ENCODE assay signal across 11 cellular contexts in the genomic region with DNA sequence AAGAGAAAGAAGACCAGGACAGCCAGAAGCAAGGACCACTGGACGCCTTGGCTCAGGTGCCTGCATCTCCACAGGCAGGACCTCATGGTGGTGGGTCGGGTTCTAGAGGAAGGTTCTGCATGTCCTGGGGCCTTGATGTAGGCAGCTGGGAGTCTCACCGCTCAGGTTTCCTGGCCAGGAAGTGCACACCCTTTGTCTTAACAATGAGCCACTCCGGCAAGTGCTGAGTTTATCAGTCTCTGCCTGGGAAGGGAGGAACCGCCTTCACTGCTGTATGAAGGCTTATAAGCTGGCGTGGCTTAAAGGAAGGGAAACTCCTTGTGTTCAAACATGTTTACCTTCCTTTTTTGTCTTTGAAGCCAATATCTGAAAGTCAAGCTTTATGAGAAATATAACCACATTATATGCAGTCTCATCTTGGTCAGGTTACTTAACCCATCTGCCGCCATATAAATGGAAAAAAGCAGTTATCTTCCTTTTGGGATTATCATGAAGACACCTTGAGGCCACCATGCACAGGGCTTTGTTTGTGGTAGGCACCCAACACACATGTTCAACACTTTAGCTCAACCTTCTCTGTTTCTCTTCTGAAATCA. TPM values are rescaled to one million over a fixed set of nuclear protein-coding genes. Genes with fewer than 3 reads are reported as not detected.
DNase-seq lines count a peak whose midpoint lies in the region; ATAC-seq, FAIRE-seq and TF ChIP-seq lines count a peak whose summit lies in the region.
"Had no signal": no experiment of that assay in that cellular context is flagged by ENCODE, and none has a peak within 500 bp of the region (broad histone marks: within the 10 kb centered on the region; RNA-seq: fewer than 3 reads in every experiment).

A gene with protein sequence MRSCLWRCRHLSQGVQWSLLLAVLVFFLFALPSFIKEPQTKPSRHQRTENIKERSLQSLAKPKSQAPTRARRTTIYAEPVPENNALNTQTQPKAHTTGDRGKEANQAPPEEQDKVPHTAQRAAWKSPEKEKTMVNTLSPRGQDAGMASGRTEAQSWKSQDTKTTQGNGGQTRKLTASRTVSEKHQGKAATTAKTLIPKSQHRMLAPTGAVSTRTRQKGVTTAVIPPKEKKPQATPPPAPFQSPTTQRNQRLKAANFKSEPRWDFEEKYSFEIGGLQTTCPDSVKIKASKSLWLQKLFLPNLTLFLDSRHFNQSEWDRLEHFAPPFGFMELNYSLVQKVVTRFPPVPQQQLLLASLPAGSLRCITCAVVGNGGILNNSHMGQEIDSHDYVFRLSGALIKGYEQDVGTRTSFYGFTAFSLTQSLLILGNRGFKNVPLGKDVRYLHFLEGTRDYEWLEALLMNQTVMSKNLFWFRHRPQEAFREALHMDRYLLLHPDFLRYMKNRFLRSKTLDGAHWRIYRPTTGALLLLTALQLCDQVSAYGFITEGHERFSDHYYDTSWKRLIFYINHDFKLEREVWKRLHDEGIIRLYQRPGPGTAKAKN (minus strand): TSS at position 205 of the 596 bp plus-strand sequence. CDS start 119 bp downstream, at position 86.

- H3K4me3 ChIP-seq in Peyer's patch (peak within 1 kb of the TSS in 3 of 4 donors; percentile 18 to 49 (median 43)), K562 (peak within 1 kb of the TSS; percentile 47)
- H3K4me3 ChIP-seq: GM12878, GM23338 had no signal

- H3K4me1 Mint-ChIP-seq in mesothelial cell of epicardium: peaks cover 39% of the 10 kb centered on the region

- H3K27me3 Mint-ChIP-seq in mesothelial cell of epicardium (ENCODE audit: low read depth): no peaks in the 10 kb centered on the region

- H3K27ac Mint-ChIP-seq in mesothelial cell of epicardium: peak within 1 kb of the TSS; percentile 49
- H3K27ac Mint-ChIP-seq: GM23338 had no signal

- peak; percentile 61 for TF ChIP-seq EP300 in K562 (IDR thresholded peaks at IDR 0.05; ENCODE audit: low read length)

- peaks cover 0 to 20% (median 0%) of the 10 kb centered on the region in 4 donors for H3K4me1 ChIP-seq in Peyer's patch
- H3K4me1 ChIP-seq in K562 (replicated peaks in 1 of 2; ENCODE audit: control insufficient read depth in 2 of 2, insufficient read depth in 2 of 2, low read length in 2 of 2): peaks cover 22 to 26% of the 10 kb centered on the region in 2 experiments; a peak in 4 of 5 replicates

- 2% methylated on average over 7 of the region's 7 CpGs for WGBS in K562 (ENCODE audit: insufficient coverage, low coverage, missing lambda C conversion rate)

- POLR2A ChIA-PET in K562 (lab: Yijun Ruan, JAX): interaction anchor here (0.6 to 2.8 kb wide), 5 partner anchors 9 to 30 kb away, joined by 3 to 14 read pairs (median 5); no protein-coding TSS in a partner anchor

- ATAC-seq in K562 (peak; percentile 85), GM18861 (IDR thresholded peaks at IDR 0.05; ENCODE audit: unreplicated experiment) (no peak)
- ATAC-seq: GM12878, GM23338 had no signal

- H3K9me3 Mint-ChIP-seq in mesothelial cell of epicardium: peaks cover 7% of the 10 kb centered on the region
- H3K9me3 Mint-ChIP-seq: GM23338 had no signal

- peak; percentile 95 for FAIRE-seq in K562 (lab: Jason Lieb, UNC)
- FAIRE-seq: GM12878 had no signal

- H3K36me3 ChIP-seq in Peyer's patch (no peaks in the 10 kb centered on the region), K562 (ENCODE audit: control insufficient read depth, insufficient read depth, low read length) (peaks cover 6% of the 10 kb centered on the region)

- intact Hi-C loops in K562 (cut with micrococcal nuclease): loop anchor here (5.0 kb wide), 1 partner anchor 84 kb away; the partner anchor contains the start of genes JMJD6 and METTL23

- H4K20me1 ChIP-seq in K562 (replicated peaks; ENCODE audit: control insufficient read depth, insufficient read depth, low read length): no peaks in the 10 kb centered on the region

- H3K9me1 ChIP-seq in K562 (ENCODE audit: control insufficient read depth, insufficient read depth, low read length): no peaks in the 10 kb centered on the region

- TF ChIP-seq CTCF in C4-2B (conservative IDR thresholded peaks at IDR 0.05) (no peak), Peyer's patch (IDR thresholded peaks at IDR 0.05) (no peak), K562 (IDR thresholded peaks at IDR 0.05 in 2 of 3, conservative IDR thresholded peaks at IDR 0.05 in 1 of 3; ENCODE audit: insufficient read depth in 2 of 3, low read depth in 1 of 3, low read length in 3 of 3) (no peak), mesothelial cell of epicardium (IDR thresholded peaks at IDR 0.05; ENCODE audit: unreplicated experiment) (no peak)

- H3K27me3 ChIP-seq in Peyer's patch (no peaks in the 10 kb centered on the region), K562 (ENCODE audit: control insufficient read depth in 2 of 2, insufficient read depth in 2 of 2, low read length in 2 of 2) (no peaks in the 10 kb centered on the region)

- BruUV-seq in K562 (replicated peaks; lab: Mats Ljungman, UMichigan): TSS peak; percentile 56

- H3K36me3 Mint-ChIP-seq in mesothelial cell of epicardium: peaks cover 3% of the 10 kb centered on the region

- H3K9me3 ChIP-seq in Peyer's patch: peaks cover 0 to 4% (median 0%) of the 10 kb centered on the region in 4 donors
- peaks cover 11% of the 10 kb centered on the region for H3K9me3 ChIP-seq in K562 (replicated peaks; ENCODE audit: control insufficient read depth, insufficient read depth, low read depth, low read length)

- H3K4me3 Mint-ChIP-seq in mesothelial cell of epicardium: no peak within 1 kb of the TSS
- H3K4me3 Mint-ChIP-seq: GM23338 had no signal

- H3K4me2 ChIP-seq in K562 (ENCODE audit: insufficient read depth, low read length): peak within 1 kb of the TSS; percentile 98
- H3K4me2 ChIP-seq: GM23338 had no signal

- peak within 1 kb of the TSS; percentile 90 to 93 for H3K9ac ChIP-seq in K562 (ENCODE audit: insufficient read depth in 1 of 2, low read depth in 2 of 2, low read length in 2 of 2)

- H2AFZ ChIP-seq in K562 (ENCODE audit: low read depth, low read length): peak within 1 kb of the TSS; percentile 92
- H2AFZ ChIP-seq: GM23338 had no signal

- TF ChIP-seq POLR2A in Peyer's patch (IDR thresholded peaks at IDR 0.05) (peak; percentile 79 to 87), K562 (conservative IDR thresholded peaks at IDR 0.05) (peak; percentile 91)

- in situ Hi-C loops in K562 (cut with MboI): no loop called here

- H3K27ac ChIP-seq in C4-2B (peak within 1 kb of the TSS; percentile 97), Peyer's patch (peak within 1 kb of the TSS; percentile 17 to 76 (median 68)), K562 (ENCODE audit: extremely low read depth, low read depth, low read length) (peak within 1 kb of the TSS; percentile 94)

- CTCF ChIA-PET in K562 (lab: Yijun Ruan, JAX; ENCODE audit: low intra/inter-chr PET ratio): no interaction called here

- H3K79me2 ChIP-seq in K562 (ENCODE audit: control insufficient read depth, insufficient read depth, low read length): peaks cover 50% of the 10 kb centered on the region

- DNase-seq in Peyer's patch (peak in 2 of 3 donors; percentile 72 to 82), K562 (ENCODE audit: extremely low read depth in 1 of 4, low spot score in 3 of 4) (peak; percentile 70 to 94 (median 78)), mesothelial cell of epicardium (ENCODE audit: low spot score in 2 of 2, unreplicated experiment in 2 of 2) (no peak), globus pallidus (ENCODE audit: low spot score) (no peak), Ammon's horn (ENCODE audit: low spot score) (no peak), NOMO-1 treated with dmso at 0.1 percent for 144 hours (lab: John Stamatoyannopoulos, UW; ENCODE audit: unreplicated experiment) (no peak)
- DNase-seq: NCI-H510A had no signal

- no peak for TF ChIP-seq RAD21 in K562 (CRISPR knock-in tag; conservative IDR thresholded peaks at IDR 0.05 in 1 of 2, IDR thresholded peaks at IDR 0.05 in 1 of 2)

TF ChIP-seq in K562, 482 proteins besides CTCF, POLR2A, EP300 and RAD21 (continues in another document):
- no peak for TF ChIP-seq MCM5 (IDR thresholded peaks at IDR 0.05; ENCODE audit: low read depth)
- TF ChIP-seq ZNF384 (IDR thresholded peaks at IDR 0.05; ENCODE audit: low read depth, low read length): no peak; the same call in 1 of the 2 replicates
- peak; percentile 63; the same call in 1 of the 2 replicates for TF ChIP-seq ZEB2 (IDR thresholded peaks at IDR 0.05)
- peak; percentile 59 for TF ChIP-seq JUND (IDR thresholded peaks at IDR 0.05; ENCODE audit: borderline replicate concordance, low read depth, low read length)
- TF ChIP-seq JUND (tag; IDR thresholded peaks at IDR 0.05; ENCODE audit: borderline replicate concordance, low read depth, low read length): peak; percentile 36; the same call in 1 of the 3 replicates
- no peak for TF ChIP-seq THRAP3 (IDR thresholded peaks at IDR 0.05; ENCODE audit: borderline replicate concordance)

RNA-seq across cellular contexts. Expression of the gene that starts here (rescaled TPM):
- total RNA-seq in Peyer's patch (100 to 1,000 TPM in 2 of 4 donors, 10 to 100 TPM in 2; 91.6 to 135 (median 102) TPM), K562 (2014; rRNA removed) (43.4 and 54.9 TPM in 2 replicates), K562 (2014; rRNA removed; fragmentation: Illumina TruSeq; extraction: Trizol) (47.3 and 50.5 TPM in 2 replicates), K562 (2015; rRNA removed; fragmentation: Illumina TruSeq; extraction: Trizol) (20.6 and 21.4 TPM in 2 replicates), K562 (2021) (42.9 and 53.1 TPM in 2 replicates), mesothelial cell of epicardium (1.3 to 1.5 TPM (median 1.4 TPM) in 3 replicates)
- 78.1 and 101 TPM in 2 replicates for total RNA-seq in K562 (2011; cell fraction: chromatin; rRNA removed; ENCODE audit: low replicate concordance)
- 67.5 and 71.5 TPM in 2 replicates for total RNA-seq in K562 (2011; cell fraction: nucleolus; rRNA removed)
- total RNA-seq in K562 (2011; cell fraction: nucleoplasm; rRNA removed): 66.0 and 71.4 TPM in 2 replicates
- polyA plus RNA-seq in K562 (2011; rRNA removed) (34.7 and 40.1 TPM in 2 replicates), K562 (2014; fragmentation: Illumina TruSeq; extraction: Trizol) (62.4 and 68.4 TPM in 2 replicates), K562 (2014; fragmentation: Nextera tagmentation; extraction: Ambion mirVana) (10 to 100 TPM; 50.4 to 62.9 TPM), K562 (2014; rRNA removed) (49.1 and 56.0 TPM in 2 replicates)
- polyA plus RNA-seq in K562 (2011; cell fraction: cytosol; rRNA removed): 35.5 and 41.2 TPM in 2 replicates
- 54.0 and 74.4 TPM in 2 replicates for polyA plus RNA-seq in K562 (2011; cell fraction: nucleus; rRNA removed)
- polyA plus RNA-seq in K562 (2012): 30.1 and 68.3 TPM in 2 replicates
- 31.5 and 36.3 TPM in 2 replicates for polyA minus RNA-seq in K562 (2011; rRNA and poly(A)+ RNA removed)
- polyA minus RNA-seq in K562 (2011; cell fraction: cytosol; rRNA and poly(A)+ RNA removed): 14.5 and 27.7 TPM in 2 replicates
- 20.6 and 35.8 TPM in 2 replicates for polyA minus RNA-seq in K562 (2011; cell fraction: nucleus; rRNA and poly(A)+ RNA removed)
- total RNA-seq: GM23338 had no signal
- polyA plus RNA-seq: GM12878, GM23338 had no signal

Comparison
In these comparisons a context has a peak if more than half of its experiments do, and no peak if none do; other contexts are left out.
1. DNase-seq: peak in Peyer's patch (2 of 3) and K562 (4 of 4); none in mesothelial cell of epicardium (0 of 2), globus pallidus (single experiment), Ammon's horn (single experiment) and NOMO-1 treated with dmso at 0.1 percent for 144 hours (single experiment).
2. Peak in every context shown above with its lines, with median percentiles within 50 percentile points of each other: H3K27ac ChIP-seq.